In genomic region chr19:50453243-50453642, GRCh38 we compare ENCODE assay signal across 1 cellular context.
TF ChIP-seq lines count a peak whose summit lies in the region.

No MANE protein-coding gene starts in this region.

TF ChIP-seq in K562, 482 proteins besides CTCF, POLR2A, EP300 and RAD21:
- TF ChIP-seq HIVEP1 (CRISPR knock-in tag; IDR thresholded peaks at IDR 0.05) (no peak), HNRNPLL (IDR thresholded peaks at IDR 0.05; ENCODE audit: low read depth, low read length, poor library complexity, severe bottlenecking) (no peak), EP400 (IDR thresholded peaks at IDR 0.05) (no peak), BRCA1 (IDR thresholded peaks at IDR 0.05) (no peak), BRCA1 (CRISPR knock-in tag; IDR thresholded peaks at IDR 0.05) (no peak), RBM25 (IDR thresholded peaks at IDR 0.05; ENCODE audit: low read depth, low read length, severe bottlenecking) (peak; percentile 48), ZFP36 (IDR thresholded peaks at IDR 0.05; ENCODE audit: low read depth, low read length, partially characterized antibody) (peak; percentile 96), ZBED1 (IDR thresholded peaks at IDR 0.05) (no peak), ZFPM2 (CRISPR knock-in tag; IDR thresholded peaks at IDR 0.05) (no peak), EGR1 (conservative IDR thresholded peaks at IDR 0.05) (no peak), ZNF431 (CRISPR knock-in tag; IDR thresholded peaks at IDR 0.05) (no peak), TBL1XR1 (IDR thresholded peaks at IDR 0.05; ENCODE audit: low read length in 2 of 2) (no peak), SMARCA5 (IDR thresholded peaks at IDR 0.05) (peak; percentile 54; the same call in 1 of the 2 replicates), BCOR (IDR thresholded peaks at IDR 0.05) (peak; percentile 68), FIP1L1 (IDR thresholded peaks at IDR 0.05; ENCODE audit: low read depth, low read length, poor library complexity, severe bottlenecking) (no peak), GABPB1 (CRISPR knock-in tag; IDR thresholded peaks at IDR 0.05) (no peak), E2F8 (IDR thresholded peaks at IDR 0.05; ENCODE audit: low read depth, partially characterized antibody) (no peak), SMAD1 (IDR thresholded peaks at IDR 0.05; ENCODE audit: low read depth, low read length, partially characterized antibody) (no peak)
